ENCODE assay signal across 10 cellular contexts in the genomic region with DNA sequence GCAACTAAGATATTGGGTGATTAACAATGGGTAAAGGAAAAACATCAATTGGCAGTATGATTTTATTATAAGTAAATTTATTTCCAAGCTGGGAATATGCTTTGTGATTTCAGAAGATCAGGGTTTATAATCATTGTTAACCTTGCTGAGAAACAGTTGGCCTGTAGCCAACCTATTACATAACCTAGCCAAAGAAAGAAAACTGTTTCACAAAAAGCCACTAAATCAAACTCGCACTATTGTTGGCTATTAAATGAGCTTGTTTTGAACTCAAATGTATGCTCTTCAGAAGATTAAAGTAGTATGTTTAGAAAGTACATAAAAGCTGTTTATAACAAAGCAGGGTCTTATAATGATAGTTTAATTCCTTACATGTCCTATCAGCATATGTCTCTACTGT.
DNase-seq lines count a peak whose midpoint lies in the region; ATAC-seq lines count a peak whose summit lies in the region.
"Had no signal": no experiment of that assay in that cellular context is flagged by ENCODE, and none has a peak within 500 bp of the region (broad histone marks: within the 10 kb centered on the region; RNA-seq: fewer than 3 reads in every experiment).

No MANE protein-coding gene starts in this region.

- peaks cover 8 to 25% of the 10 kb centered on the region in 2 donors for H3K27me3 Mint-ChIP-seq in T-cell

- CTCF ChIA-PET in T-cell (lab: Charles Lee), result no interaction called here

- H3K27ac Mint-ChIP-seq in T-cell, result no peak overlapping the region
- H3K27ac Mint-ChIP-seq: nephron progenitor cell had no signal

- no peak for ATAC-seq in T-cell (replicated peaks in 1 of 4)
- ATAC-seq in HG03139 (IDR thresholded peaks at IDR 0.05; ENCODE audit: unreplicated experiment), result no peak

- no peaks in the 10 kb centered on the region for H3K36me3 Mint-ChIP-seq in T-cell

- peaks cover 0 to 1% (median 0%) of the 10 kb centered on the region in 3 donors for H3K4me1 Mint-ChIP-seq in T-cell

- POLR2A ChIA-PET in T-cell (lab: Charles Lee), result interaction anchor here in 1 of 2 donors (0.7 kb wide), 1 partner anchor 10 kb away, joined by 3 read pairs; no protein-coding TSS in a partner anchor

- no peak overlapping the region for H3K4me3 Mint-ChIP-seq in T-cell
- H3K4me3 Mint-ChIP-seq: nephron progenitor cell had no signal

- DNase-seq in NCI-H1436 (lab: John Stamatoyannopoulos, UW), result peak; percentile 16
- DNase-seq in NCI-H1436 treated with DMSO at 0.1 percent for 48 hours (lab: John Stamatoyannopoulos, UW), result no peak
- DNase-seq in NCI-H2107 treated with DMSO at 0.1 percent for 48 hours (lab: John Stamatoyannopoulos, UW; ENCODE audit: unreplicated experiment), result peak; percentile 67
- DNase-seq in cerebellar cortex (ENCODE audit: low spot score), result peak; percentile 72
- peak; percentile 28 for DNase-seq in putamen (ENCODE audit: low spot score)
- no peak for DNase-seq in T-cell
- DNase-seq in T-helper 9 cell, result no peak
- DNase-seq: 8988T, nephron progenitor cell had no signal

- H3K9me3 Mint-ChIP-seq in T-cell, result no peaks in the 10 kb centered on the region
- H3K9me3 Mint-ChIP-seq: nephron progenitor cell had no signal

Comparison
In these comparisons a context has a peak if more than half of its experiments do, and no peak if none do; other contexts are left out.
1. DNase-seq: peak in NCI-H1436 (single experiment), NCI-H2107 treated with DMSO at 0.1 percent for 48 hours (single experiment), cerebellar cortex (single experiment) and putamen (single experiment); none in NCI-H1436 treated with DMSO at 0.1 percent for 48 hours (single experiment), T-cell (0 of 34) and T-helper 9 cell (single experiment).